1 cellular context compared by ENCODE assay signal in the genomic region with DNA sequence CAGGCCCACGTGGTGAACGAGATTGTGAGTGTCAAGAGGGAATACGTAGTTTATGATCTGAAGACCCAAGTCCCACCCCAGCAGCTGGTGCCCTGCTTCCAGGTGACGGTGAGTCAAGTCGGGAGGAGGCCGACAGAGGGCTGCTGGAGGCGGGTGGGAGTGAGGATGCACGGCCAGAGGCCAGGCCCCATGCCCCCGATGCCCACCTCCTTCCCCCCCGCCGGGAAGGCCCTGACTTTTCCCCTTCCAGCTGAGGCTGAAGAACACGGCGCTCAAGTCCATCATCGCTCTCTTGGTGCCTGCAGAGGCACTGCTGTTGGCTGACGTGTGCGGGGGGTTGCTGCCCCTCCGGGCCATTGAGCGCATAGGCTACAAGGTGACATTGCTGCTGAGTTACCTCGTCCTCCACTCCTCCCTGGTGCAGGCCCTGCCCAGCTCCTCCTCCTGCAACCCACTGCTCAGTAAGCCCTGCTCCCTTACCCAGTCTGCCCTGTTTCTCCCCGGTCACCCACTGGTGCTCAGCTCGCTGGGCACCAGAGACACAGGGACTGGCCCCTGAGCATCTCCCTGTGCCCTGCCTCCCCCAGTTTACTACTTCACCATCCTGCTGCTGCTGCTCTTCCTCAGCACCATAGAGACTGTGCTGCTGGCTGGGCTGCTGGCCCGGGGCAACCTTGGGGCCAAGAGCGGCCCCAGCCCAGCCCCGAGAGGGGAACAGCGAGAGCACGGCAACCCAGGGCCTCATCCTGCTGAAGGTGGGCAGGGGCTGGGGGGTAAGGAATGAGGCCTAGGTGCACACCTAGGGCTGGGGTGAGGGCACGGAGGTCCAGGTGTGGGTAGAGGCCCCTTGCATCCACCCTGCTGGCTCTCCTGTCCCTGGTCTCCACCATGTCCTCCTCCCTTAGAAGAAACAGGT.
TF ChIP-seq lines count a peak whose summit lies in the region.

No MANE protein-coding gene starts in this region.

TF ChIP-seq in GM12878, 131 proteins besides CTCF, POLR2A, EP300 and RAD21:
- TF ChIP-seq NFYA (IDR thresholded peaks at IDR 0.05; ENCODE audit: borderline replicate concordance, low read depth, low read length), result no peak
TF ChIP-seq in GM12878: peak in this region for 0.
